Comparison of ENCODE assay signal across 1 cellular context in genomic region chr2:183152280-183152679, GRCh38.
TF ChIP-seq lines count a peak whose summit lies in the region.
"Not testable (repeated sequence)": the region's sequence is repeated elsewhere in the genome, so short reads cannot be mapped to it uniquely, and the experiment has no call there.

No MANE protein-coding gene starts in this region.

TF ChIP-seq in K562, 482 proteins besides CTCF, POLR2A, EP300 and RAD21 (continued from another document):
- TF ChIP-seq ATF3 (IDR thresholded peaks at IDR 0.05) = peak; percentile 64
- not testable (repeated sequence) for TF ChIP-seq ATF3 (CRISPR knock-in tag; conservative IDR thresholded peaks at IDR 0.05)
